ENCODE assay signal across 1 cellular context in the genomic region with DNA sequence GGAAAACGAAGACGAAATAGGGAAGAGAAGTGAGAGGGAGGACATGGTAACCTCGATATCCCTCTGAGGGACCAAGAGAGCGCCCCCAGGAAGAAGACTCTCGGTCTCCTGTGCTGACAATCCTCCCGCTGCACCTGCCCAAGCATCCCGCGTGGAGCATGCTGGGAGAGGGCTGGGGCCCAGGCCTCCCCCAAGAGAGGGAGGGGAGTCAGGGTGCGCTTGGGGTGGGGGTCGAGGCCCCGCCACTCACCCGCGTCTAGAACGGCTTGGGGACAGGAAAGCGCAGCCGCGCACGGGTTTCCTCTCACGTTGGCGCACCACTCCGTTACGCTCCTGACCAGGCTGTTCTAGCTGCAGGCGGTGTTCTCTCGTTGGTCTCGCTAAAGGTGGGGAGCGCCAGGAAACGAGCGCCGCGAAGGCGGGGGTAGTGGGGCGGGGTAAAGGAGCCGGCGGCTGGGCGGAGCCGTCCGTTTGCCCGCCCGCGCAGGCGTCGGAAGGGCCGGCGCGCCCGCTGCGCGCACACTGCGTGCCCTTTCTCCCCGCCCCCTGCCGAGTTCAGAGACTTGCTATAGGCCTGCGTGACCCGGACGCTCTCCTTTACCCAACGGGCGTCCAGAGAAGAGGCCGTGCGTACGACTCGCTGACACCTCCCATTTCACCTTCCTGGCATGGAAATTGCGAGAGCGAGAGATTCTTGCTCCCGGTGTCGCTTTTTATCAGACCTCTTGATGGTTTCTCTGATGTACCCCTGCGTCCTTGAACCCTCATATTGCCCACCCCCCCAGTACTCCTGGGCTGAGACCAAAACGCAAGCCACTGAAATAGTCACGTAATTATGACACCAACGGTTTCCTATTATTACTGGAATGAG.
TF ChIP-seq lines count a peak whose summit lies in the region.

A gene (minus strand): TSS at position 388 of the 871 bp plus-strand sequence. CDS start 2,888 bp downstream, outside the sequence.

TF ChIP-seq in HepG2, 621 proteins besides CTCF, POLR2A, EP300 and RAD21 (continued from another document and continues in another):
- TF ChIP-seq, protein P1, sequence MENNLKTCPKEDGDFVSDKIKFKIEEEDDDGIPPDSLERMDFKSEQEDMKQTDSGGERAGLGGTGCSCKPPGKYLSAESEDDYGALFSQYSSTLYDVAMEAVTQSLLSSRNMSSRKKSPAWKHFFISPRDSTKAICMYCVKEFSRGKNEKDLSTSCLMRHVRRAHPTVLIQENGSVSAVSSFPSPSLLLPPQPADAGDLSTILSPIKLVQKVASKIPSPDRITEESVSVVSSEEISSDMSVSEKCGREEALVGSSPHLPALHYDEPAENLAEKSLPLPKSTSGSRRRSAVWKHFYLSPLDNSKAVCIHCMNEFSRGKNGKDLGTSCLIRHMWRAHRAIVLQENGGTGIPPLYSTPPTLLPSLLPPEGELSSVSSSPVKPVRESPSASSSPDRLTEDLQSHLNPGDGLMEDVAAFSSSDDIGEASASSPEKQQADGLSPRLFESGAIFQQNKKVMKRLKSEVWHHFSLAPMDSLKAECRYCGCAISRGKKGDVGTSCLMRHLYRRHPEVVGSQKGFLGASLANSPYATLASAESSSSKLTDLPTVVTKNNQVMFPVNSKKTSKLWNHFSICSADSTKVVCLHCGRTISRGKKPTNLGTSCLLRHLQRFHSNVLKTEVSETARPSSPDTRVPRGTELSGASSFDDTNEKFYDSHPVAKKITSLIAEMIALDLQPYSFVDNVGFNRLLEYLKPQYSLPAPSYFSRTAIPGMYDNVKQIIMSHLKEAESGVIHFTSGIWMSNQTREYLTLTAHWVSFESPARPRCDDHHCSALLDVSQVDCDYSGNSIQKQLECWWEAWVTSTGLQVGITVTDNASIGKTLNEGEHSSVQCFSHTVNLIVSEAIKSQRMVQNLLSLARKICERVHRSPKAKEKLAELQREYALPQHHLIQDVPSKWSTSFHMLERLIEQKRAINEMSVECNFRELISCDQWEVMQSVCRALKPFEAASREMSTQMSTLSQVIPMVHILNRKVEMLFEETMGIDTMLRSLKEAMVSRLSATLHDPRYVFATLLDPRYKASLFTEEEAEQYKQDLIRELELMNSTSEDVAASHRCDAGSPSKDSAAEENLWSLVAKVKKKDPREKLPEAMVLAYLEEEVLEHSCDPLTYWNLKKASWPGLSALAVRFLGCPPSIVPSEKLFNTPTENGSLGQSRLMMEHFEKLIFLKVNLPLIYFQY (CRISPR knock-in tag; IDR thresholded peaks at IDR 0.05; ENCODE audit: borderline replicate concordance) = no peak
- peak; percentile 74 for TF ChIP-seq ZFY (CRISPR knock-in tag; IDR thresholded peaks at IDR 0.05)
- no peak for TF ChIP-seq GATA4 (IDR thresholded peaks at IDR 0.05; ENCODE audit: borderline replicate concordance, low read depth)
- TF ChIP-seq RBFOX2 (IDR thresholded peaks at IDR 0.05; ENCODE audit: low read depth, low read length) = peak; percentile 83
- TF ChIP-seq, protein P2, sequence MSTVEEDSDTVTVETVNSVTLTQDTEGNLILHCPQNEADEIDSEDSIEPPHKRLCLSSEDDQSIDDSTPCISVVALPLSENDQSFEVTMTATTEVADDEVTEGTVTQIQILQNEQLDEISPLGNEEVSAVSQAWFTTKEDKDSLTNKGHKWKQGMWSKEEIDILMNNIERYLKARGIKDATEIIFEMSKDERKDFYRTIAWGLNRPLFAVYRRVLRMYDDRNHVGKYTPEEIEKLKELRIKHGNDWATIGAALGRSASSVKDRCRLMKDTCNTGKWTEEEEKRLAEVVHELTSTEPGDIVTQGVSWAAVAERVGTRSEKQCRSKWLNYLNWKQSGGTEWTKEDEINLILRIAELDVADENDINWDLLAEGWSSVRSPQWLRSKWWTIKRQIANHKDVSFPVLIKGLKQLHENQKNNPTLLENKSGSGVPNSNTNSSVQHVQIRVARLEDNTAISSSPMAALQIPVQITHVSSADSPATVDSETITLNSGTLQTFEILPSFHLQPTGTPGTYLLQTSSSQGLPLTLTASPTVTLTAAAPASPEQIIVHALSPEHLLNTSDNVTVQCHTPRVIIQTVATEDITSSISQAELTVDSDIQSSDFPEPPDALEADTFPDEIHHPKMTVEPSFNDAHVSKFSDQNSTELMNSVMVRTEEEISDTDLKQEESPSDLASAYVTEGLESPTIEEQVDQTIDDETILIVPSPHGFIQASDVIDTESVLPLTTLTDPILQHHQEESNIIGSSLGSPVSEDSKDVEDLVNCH (CRISPR knock-in tag; IDR thresholded peaks at IDR 0.05) = no peak
- no peak for TF ChIP-seq RBM39 (IDR thresholded peaks at IDR 0.05; ENCODE audit: low read depth, low read length, poor library complexity, severe bottlenecking)
- TF ChIP-seq, protein P3, sequence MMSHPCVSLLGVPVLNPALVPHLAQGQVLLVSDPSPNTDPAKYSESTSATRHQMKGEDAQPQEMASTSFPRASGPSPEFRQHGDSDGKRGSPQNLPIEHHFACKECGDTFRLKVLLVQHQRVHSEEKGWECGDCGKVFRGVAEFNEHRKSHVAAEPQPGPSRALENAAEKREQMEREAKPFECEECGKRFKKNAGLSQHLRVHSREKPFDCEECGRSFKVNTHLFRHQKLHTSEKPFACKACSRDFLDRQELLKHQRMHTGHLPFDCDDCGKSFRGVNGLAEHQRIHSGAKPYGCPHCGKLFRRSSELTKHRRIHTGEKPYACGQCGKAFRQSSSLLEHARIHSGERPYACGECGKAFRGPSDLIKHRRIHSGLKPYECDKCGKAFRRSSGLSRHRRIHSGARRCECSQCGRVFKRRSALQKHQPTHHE (CRISPR knock-in tag; IDR thresholded peaks at IDR 0.05; ENCODE audit: borderline replicate concordance) = no peak
- TF ChIP-seq, protein P4, sequence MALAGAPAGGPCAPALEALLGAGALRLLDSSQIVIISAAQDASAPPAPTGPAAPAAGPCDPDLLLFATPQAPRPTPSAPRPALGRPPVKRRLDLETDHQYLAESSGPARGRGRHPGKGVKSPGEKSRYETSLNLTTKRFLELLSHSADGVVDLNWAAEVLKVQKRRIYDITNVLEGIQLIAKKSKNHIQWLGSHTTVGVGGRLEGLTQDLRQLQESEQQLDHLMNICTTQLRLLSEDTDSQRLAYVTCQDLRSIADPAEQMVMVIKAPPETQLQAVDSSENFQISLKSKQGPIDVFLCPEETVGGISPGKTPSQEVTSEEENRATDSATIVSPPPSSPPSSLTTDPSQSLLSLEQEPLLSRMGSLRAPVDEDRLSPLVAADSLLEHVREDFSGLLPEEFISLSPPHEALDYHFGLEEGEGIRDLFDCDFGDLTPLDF (CRISPR knock-in tag; IDR thresholded peaks at IDR 0.05) = 0 out of 2 replicates have a peak, but pooled peaks have one; percentile 27
- TF ChIP-seq ZNF792 (CRISPR knock-in tag; IDR thresholded peaks at IDR 0.05) = no peak
- TF ChIP-seq NFE2L2 (IDR thresholded peaks at IDR 0.05; ENCODE audit: low read length) = no peak
- TF ChIP-seq PRPF4 (IDR thresholded peaks at IDR 0.05; ENCODE audit: low read depth, low read length, poor library complexity, severe bottlenecking) = no peak
- TF ChIP-seq, protein P5, sequence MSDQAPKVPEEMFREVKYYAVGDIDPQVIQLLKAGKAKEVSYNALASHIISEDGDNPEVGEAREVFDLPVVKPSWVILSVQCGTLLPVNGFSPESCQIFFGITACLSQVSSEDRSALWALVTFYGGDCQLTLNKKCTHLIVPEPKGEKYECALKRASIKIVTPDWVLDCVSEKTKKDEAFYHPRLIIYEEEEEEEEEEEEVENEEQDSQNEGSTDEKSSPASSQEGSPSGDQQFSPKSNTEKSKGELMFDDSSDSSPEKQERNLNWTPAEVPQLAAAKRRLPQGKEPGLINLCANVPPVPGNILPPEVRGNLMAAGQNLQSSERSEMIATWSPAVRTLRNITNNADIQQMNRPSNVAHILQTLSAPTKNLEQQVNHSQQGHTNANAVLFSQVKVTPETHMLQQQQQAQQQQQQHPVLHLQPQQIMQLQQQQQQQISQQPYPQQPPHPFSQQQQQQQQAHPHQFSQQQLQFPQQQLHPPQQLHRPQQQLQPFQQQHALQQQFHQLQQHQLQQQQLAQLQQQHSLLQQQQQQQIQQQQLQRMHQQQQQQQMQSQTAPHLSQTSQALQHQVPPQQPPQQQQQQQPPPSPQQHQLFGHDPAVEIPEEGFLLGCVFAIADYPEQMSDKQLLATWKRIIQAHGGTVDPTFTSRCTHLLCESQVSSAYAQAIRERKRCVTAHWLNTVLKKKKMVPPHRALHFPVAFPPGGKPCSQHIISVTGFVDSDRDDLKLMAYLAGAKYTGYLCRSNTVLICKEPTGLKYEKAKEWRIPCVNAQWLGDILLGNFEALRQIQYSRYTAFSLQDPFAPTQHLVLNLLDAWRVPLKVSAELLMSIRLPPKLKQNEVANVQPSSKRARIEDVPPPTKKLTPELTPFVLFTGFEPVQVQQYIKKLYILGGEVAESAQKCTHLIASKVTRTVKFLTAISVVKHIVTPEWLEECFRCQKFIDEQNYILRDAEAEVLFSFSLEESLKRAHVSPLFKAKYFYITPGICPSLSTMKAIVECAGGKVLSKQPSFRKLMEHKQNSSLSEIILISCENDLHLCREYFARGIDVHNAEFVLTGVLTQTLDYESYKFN (CRISPR knock-in tag; conservative IDR thresholded peaks at IDR 0.05) = peak; percentile 51; the same call in 1 of the 2 replicates
- TF ChIP-seq POGZ (CRISPR knock-in tag; IDR thresholded peaks at IDR 0.05) = peak; percentile 62
- peak; percentile 54; the same call in 1 of the 2 replicates for TF ChIP-seq ZNF564 (CRISPR knock-in tag; IDR thresholded peaks at IDR 0.05)
- TF ChIP-seq, protein P6, sequence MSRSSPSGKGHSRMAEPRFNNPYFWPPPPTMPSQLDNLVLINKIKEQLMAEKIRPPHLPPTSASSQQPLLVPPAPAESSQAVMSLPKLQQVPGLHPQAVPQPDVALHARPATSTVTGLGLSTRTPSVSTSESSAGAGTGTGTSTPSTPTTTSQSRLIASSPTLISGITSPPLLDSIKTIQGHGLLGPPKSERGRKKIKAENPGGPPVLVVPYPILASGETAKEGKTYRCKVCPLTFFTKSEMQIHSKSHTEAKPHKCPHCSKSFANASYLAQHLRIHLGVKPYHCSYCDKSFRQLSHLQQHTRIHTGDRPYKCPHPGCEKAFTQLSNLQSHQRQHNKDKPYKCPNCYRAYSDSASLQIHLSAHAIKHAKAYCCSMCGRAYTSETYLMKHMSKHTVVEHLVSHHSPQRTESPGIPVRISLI (CRISPR knock-in tag; IDR thresholded peaks at IDR 0.05; ENCODE audit: borderline replicate concordance) = no peak
- TF ChIP-seq, protein P7, sequence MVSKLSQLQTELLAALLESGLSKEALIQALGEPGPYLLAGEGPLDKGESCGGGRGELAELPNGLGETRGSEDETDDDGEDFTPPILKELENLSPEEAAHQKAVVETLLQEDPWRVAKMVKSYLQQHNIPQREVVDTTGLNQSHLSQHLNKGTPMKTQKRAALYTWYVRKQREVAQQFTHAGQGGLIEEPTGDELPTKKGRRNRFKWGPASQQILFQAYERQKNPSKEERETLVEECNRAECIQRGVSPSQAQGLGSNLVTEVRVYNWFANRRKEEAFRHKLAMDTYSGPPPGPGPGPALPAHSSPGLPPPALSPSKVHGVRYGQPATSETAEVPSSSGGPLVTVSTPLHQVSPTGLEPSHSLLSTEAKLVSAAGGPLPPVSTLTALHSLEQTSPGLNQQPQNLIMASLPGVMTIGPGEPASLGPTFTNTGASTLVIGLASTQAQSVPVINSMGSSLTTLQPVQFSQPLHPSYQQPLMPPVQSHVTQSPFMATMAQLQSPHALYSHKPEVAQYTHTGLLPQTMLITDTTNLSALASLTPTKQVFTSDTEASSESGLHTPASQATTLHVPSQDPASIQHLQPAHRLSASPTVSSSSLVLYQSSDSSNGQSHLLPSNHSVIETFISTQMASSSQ (IDR thresholded peaks at IDR 0.05; ENCODE audit: low read depth) = no peak
- TF ChIP-seq, protein P7 (CRISPR knock-in tag; IDR thresholded peaks at IDR 0.05; ENCODE audit: borderline replicate concordance) = peak; percentile 77; the same call in 1 of the 2 replicates
- TF ChIP-seq, protein P8, sequence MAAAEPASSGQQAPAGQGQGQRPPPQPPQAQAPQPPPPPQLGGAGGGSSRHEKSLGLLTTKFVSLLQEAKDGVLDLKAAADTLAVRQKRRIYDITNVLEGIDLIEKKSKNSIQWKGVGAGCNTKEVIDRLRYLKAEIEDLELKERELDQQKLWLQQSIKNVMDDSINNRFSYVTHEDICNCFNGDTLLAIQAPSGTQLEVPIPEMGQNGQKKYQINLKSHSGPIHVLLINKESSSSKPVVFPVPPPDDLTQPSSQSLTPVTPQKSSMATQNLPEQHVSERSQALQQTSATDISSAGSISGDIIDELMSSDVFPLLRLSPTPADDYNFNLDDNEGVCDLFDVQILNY (CRISPR knock-in tag; conservative IDR thresholded peaks at IDR 0.05) = no peak
- TF ChIP-seq ZSCAN30 (CRISPR knock-in tag; IDR thresholded peaks at IDR 0.05) = no peak
- peak; percentile 82 for TF ChIP-seq SP2 (CRISPR knock-in tag; IDR thresholded peaks at IDR 0.05)
- no peak for TF ChIP-seq PLRG1 (conservative IDR thresholded peaks at IDR 0.05)
- TF ChIP-seq, protein P9, sequence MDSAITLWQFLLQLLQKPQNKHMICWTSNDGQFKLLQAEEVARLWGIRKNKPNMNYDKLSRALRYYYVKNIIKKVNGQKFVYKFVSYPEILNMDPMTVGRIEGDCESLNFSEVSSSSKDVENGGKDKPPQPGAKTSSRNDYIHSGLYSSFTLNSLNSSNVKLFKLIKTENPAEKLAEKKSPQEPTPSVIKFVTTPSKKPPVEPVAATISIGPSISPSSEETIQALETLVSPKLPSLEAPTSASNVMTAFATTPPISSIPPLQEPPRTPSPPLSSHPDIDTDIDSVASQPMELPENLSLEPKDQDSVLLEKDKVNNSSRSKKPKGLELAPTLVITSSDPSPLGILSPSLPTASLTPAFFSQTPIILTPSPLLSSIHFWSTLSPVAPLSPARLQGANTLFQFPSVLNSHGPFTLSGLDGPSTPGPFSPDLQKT (CRISPR knock-in tag; IDR thresholded peaks at IDR 0.05; ENCODE audit: borderline replicate concordance) = no peak
- TF ChIP-seq, protein P10, sequence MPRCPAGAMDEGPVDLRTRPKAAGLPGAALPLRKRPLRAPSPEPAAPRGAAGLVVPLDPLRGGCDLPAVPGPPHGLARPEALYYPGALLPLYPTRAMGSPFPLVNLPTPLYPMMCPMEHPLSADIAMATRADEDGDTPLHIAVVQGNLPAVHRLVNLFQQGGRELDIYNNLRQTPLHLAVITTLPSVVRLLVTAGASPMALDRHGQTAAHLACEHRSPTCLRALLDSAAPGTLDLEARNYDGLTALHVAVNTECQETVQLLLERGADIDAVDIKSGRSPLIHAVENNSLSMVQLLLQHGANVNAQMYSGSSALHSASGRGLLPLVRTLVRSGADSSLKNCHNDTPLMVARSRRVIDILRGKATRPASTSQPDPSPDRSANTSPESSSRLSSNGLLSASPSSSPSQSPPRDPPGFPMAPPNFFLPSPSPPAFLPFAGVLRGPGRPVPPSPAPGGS (CRISPR knock-in tag; IDR thresholded peaks at IDR 0.05) = 0 out of 2 replicates have a peak, but pooled peaks have one; percentile 24
- TF ChIP-seq ZNF383 (CRISPR knock-in tag; IDR thresholded peaks at IDR 0.05; ENCODE audit: borderline replicate concordance) = no peak
- TF ChIP-seq SP5 (CRISPR knock-in tag; IDR thresholded peaks at IDR 0.05; ENCODE audit: borderline replicate concordance, low read depth) = no peak
- peak; percentile 77 for TF ChIP-seq PHF8 (CRISPR knock-in tag; IDR thresholded peaks at IDR 0.05)
